ENCODE assay signal across 10 cellular contexts in genomic region chr21:37153193-37153934, GRCh38.
DNase-seq lines count a peak whose midpoint lies in the region; ATAC-seq lines count a peak whose summit lies in the region.
"Had no signal": no experiment of that assay in that cellular context is flagged by ENCODE, and none has a peak within 500 bp of the region (broad histone marks: within the 10 kb centered on the region; RNA-seq: fewer than 3 reads in every experiment).

No MANE protein-coding gene starts in this region.

- DNase-seq in GM04504 (ENCODE audit: low read depth) (peak; percentile 90), astrocyte of the hippocampus (ENCODE audit: low read depth, low spot score) (peak; percentile 50), left ventricle myocardium superior (no peak), skeletal muscle cell (ENCODE audit: low read depth) (peak; percentile 76), T1000 (lab: John Stamatoyannopoulos, UW) (no peak), MV-4-11 (lab: John Stamatoyannopoulos, UW) (no peak), activated gamma-delta T cell treated with Interleukin-2 at 50 U/mL for 16 hours (no peak)
- DNase-seq: brain microvascular endothelial cell, NCI-H524 treated with DMSO at 0.1 percent for 48 hours had no signal

- intact Hi-C loops in left ventricle myocardium superior (cut with micrococcal nuclease), result no loop called here

- ATAC-seq in left ventricle myocardium superior (peak; percentile 41), HG03045 (IDR thresholded peaks at IDR 0.05; ENCODE audit: unreplicated experiment) (no peak)

- no peak overlapping the region for H3K4me3 ChIP-seq in skeletal muscle cell (ENCODE audit: low read depth, low read length)

Comparison
In these comparisons a context has a peak if more than half of its experiments do, and no peak if none do; other contexts are left out.
1. DNase-seq: peak in GM04504 (single experiment), astrocyte of the hippocampus (single experiment) and skeletal muscle cell (single experiment); none in left ventricle myocardium superior (single experiment), T1000 (single experiment), MV-4-11 (single experiment) and activated gamma-delta T cell treated with Interleukin-2 at 50 U/mL for 16 hours (single experiment).